8 cellular contexts compared by ENCODE assay signal in the genomic region with DNA sequence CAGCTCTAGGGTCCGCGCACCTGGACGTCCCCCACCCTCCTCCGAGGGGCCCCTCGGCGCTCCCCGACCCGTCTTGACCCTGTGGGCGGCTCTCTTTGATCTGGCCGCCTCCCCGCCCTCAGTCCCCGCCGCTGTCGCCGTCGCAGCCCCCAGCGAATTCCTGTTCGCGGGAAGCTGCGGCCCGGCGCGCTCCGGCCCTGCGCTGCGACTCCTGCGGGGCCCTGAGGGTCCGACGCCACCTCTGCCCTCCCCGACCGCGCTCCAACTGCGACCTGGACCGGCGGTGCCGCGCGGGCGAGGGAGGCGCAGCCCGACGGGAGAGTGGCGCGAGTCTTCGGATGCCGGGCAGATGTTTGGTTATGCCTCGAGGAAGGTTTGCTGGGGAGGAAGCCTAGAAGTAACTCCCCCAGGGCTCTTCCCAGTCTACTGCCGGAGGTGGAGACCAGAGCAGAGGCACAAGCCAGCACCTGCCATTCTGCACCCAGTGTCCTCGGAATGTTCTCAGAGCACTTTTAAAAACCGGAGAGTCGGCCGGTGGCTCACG.
DNase-seq lines count a peak whose midpoint lies in the region; ATAC-seq lines count a peak whose summit lies in the region.

No MANE protein-coding gene starts in this region.

- peak overlapping the region; percentile 54 to 70 for H3K4me3 Mint-ChIP-seq in effector memory CD8-positive, alpha-beta T cell

- peaks cover 9% of the 10 kb centered on the region for H3K4me1 ChIP-seq in neuron (ENCODE audit: insufficient read depth, low read length)

- peaks cover 5% of the 10 kb centered on the region in 2 donors for H3K4me1 Mint-ChIP-seq in effector memory CD8-positive, alpha-beta T cell (ENCODE audit: low read depth in 2 of 2)

- peak; percentile 29 for ATAC-seq in GM21723 (IDR thresholded peaks at IDR 0.05; ENCODE audit: unreplicated experiment)
- ATAC-seq in effector memory CD8-positive, alpha-beta T cell (replicated peaks) = peak; percentile 16

- H2AFZ ChIP-seq in neuron (ENCODE audit: low read depth, low read length) = peak overlapping the region; percentile 96

- no peaks in the 10 kb centered on the region for H3K36me3 Mint-ChIP-seq in effector memory CD8-positive, alpha-beta T cell (ENCODE audit: insufficient read depth)

- H3K27me3 Mint-ChIP-seq in effector memory CD8-positive, alpha-beta T cell = peaks cover 40 to 52% of the 10 kb centered on the region in 2 donors

- no peaks in the 10 kb centered on the region for H3K36me3 ChIP-seq in neuron (ENCODE audit: insufficient read depth, low read length)

- H3K9me3 Mint-ChIP-seq in effector memory CD8-positive, alpha-beta T cell = peaks cover 0 to 3% of the 10 kb centered on the region in 2 donors

- no peak overlapping the region for H3K27ac Mint-ChIP-seq in effector memory CD8-positive, alpha-beta T cell

- no peaks in the 10 kb centered on the region for H3K9me3 ChIP-seq in neuron (ENCODE audit: low read length)

- peak overlapping the region; percentile 47 for H3K4me3 ChIP-seq in neuron (ENCODE audit: low read length)

- peak; percentile 51 for DNase-seq in DMS53 (lab: John Stamatoyannopoulos, UW)
- no peak for DNase-seq in DMS53 treated with DMSO at 0.1 percent for 48 hours (lab: John Stamatoyannopoulos, UW; ENCODE audit: unreplicated experiment)
- DNase-seq in NCI-H510A treated with DMSO at 0.1 percent for 48 hours (lab: John Stamatoyannopoulos, UW) = peak; percentile 54
- DNase-seq in effector memory CD8-positive, alpha-beta T cell = no peak
- DNase-seq in HuH-7 (ENCODE audit: low spot score) = no peak
- no peak for DNase-seq in anterior cingulate cortex (lab: John Stamatoyannopoulos, UW)

- peaks cover 31% of the 10 kb centered on the region for H3K27me3 ChIP-seq in neuron (ENCODE audit: insufficient read depth, low read length)

Comparison
In these comparisons a context has a peak if more than half of its experiments do, and no peak if none do; other contexts are left out.
1. DNase-seq: peak in DMS53 (single experiment) and NCI-H510A treated with DMSO at 0.1 percent for 48 hours (single experiment); none in DMS53 treated with DMSO at 0.1 percent for 48 hours (single experiment), effector memory CD8-positive, alpha-beta T cell (0 of 3), HuH-7 (single experiment) and anterior cingulate cortex (0 of 58).